28 cellular contexts compared by ENCODE assay signal in genomic region chr9:9625248-9625647, GRCh38.
A peak's percentile ranks its signal among the peaks of the same experiment; 100 is the strongest.
DNase-seq lines count a peak whose midpoint lies in the region; ATAC-seq, FAIRE-seq and TF ChIP-seq lines count a peak whose summit lies in the region.
"Had no signal": no experiment of that assay in that cellular context is flagged by ENCODE, and none has a peak within 500 bp of the region (broad histone marks: within the 10 kb centered on the region; RNA-seq: fewer than 3 reads in every experiment).

No MANE protein-coding gene starts in this region.

- TF ChIP-seq POLR2A in prostate gland (IDR thresholded peaks at IDR 0.05) = no peak

- TF ChIP-seq CTCF in OCI-LY3 (IDR thresholded peaks at IDR 0.05; ENCODE audit: low read depth, low read length) = no peak
- TF ChIP-seq CTCF in prostate gland (IDR thresholded peaks at IDR 0.05) = no peak

- no peak overlapping the region for H3K9ac ChIP-seq in OCI-LY3 (ENCODE audit: low read length)
- H3K9ac ChIP-seq: BLaER1 treated with 17β-estradiol and CSF1 and Interleukin-3, amounts not matched to agents 10 nM and 100 nM had no signal

- DNase-seq in prostate gland (ENCODE audit: low spot score) (no peak), putamen (ENCODE audit: low spot score) (no peak), small intestine (no peak), NCI-H187 (lab: John Stamatoyannopoulos, UW) (no peak)
- DNase-seq: AML-193; CD4-positive, alpha-beta T cell; H7; IMR-90; KG1; MG63; NCI-H1105 treated with DMSO at 0.1 percent for 48 hours; NCI-H2081; NCI-H2171 treated with DMSO at 0.1 percent for 48 hours; NCI-H345; NCI-H524; NCI-H748 treated with DMSO at 0.1 percent for 48 hours; NK-92 treated with Interleukin-12 subunit alpha and Interleukin-12 subunit beta, amount 100 ng/mL, for 24 hours; Right ventricle myocardium superior; RPMI8226; T-helper 2 cell had no signal

- intact Hi-C loops in prostate gland (cut with DNase I) = no loop called here

- no peaks in the 10 kb centered on the region for H4K20me1 ChIP-seq in OCI-LY3 (ENCODE audit: insufficient read depth, low read length)
- H4K20me1 ChIP-seq: BLaER1 treated with 17β-estradiol and CSF1 and Interleukin-3, amounts not matched to agents 10 nM and 100 nM had no signal

- 0 out of 2 replicates have a peak, but pooled peaks cover 4% of the 10 kb centered on the region for H3K27me3 ChIP-seq in OCI-LY3 (ENCODE audit: low read depth, low read length)
- H3K27me3 ChIP-seq in prostate gland (replicated peaks; ENCODE audit: insufficient read depth) = no peaks in the 10 kb centered on the region
- no peaks in the 10 kb centered on the region for H3K27me3 ChIP-seq in small intestine (ENCODE audit: control insufficient read depth in 2 of 2, insufficient read depth in 2 of 2, low read length in 2 of 2)
- H3K27me3 ChIP-seq: BLaER1 treated with 17β-estradiol and CSF1 and Interleukin-3, amounts not matched to agents 10 nM and 100 nM; MG63; SJSA1 had no signal

- peaks cover 15% of the 10 kb centered on the region for H3K4me1 ChIP-seq in OCI-LY3 (ENCODE audit: low read length)
- H3K4me1 ChIP-seq in prostate gland (replicated peaks) = no peaks in the 10 kb centered on the region
- H3K4me1 ChIP-seq in small intestine (ENCODE audit: control insufficient read depth in 2 of 2, insufficient read depth in 1 of 2, low read depth in 1 of 2, low read length in 1 of 2) = no peaks in the 10 kb centered on the region
- H3K4me1 ChIP-seq: A549, SJSA1 had no signal

- no peaks in the 10 kb centered on the region for H3K9me3 ChIP-seq in OCI-LY3 (ENCODE audit: insufficient read depth, low read length)
- no peaks in the 10 kb centered on the region for H3K9me3 ChIP-seq in prostate gland
- H3K9me3 ChIP-seq in small intestine (ENCODE audit: control insufficient read depth, low read depth) = no peaks in the 10 kb centered on the region
- H3K9me3 ChIP-seq: BLaER1 treated with 17β-estradiol and CSF1 and Interleukin-3, amounts not matched to agents 10 nM and 100 nM; MG63; SJSA1 had no signal

- H3K4me2 ChIP-seq in OCI-LY3 (ENCODE audit: low read length) = peak overlapping the region; percentile 23
- H3K4me2 ChIP-seq: A549; BLaER1 treated with 17β-estradiol and CSF1 and Interleukin-3, amounts not matched to agents 10 nM and 100 nM had no signal

- H2AFZ ChIP-seq in OCI-LY3 (ENCODE audit: low read depth, low read length) = no peak overlapping the region; the same call in 1 of the 2 replicates

- H3K27ac ChIP-seq in OCI-LY3 (ENCODE audit: low read length) (no peak overlapping the region), prostate gland (no peak overlapping the region), small intestine (ENCODE audit: low read depth in 1 of 2, low read length in 1 of 2) (no peak overlapping the region)
- H3K27ac ChIP-seq: A549; BLaER1 treated with 17β-estradiol and CSF1 and Interleukin-3, amounts not matched to agents 10 nM and 100 nM; SJSA1 had no signal

- no peaks in the 10 kb centered on the region for H3K79me2 ChIP-seq in OCI-LY3 (ENCODE audit: low read length)

- no peak for FAIRE-seq in small intestine (lab: Jason Lieb, UNC)
- FAIRE-seq: A549, D721Med had no signal

- H3K36me3 ChIP-seq in OCI-LY3 (replicated peaks; ENCODE audit: low read depth, low read length) (no peaks in the 10 kb centered on the region), prostate gland (no peaks in the 10 kb centered on the region), small intestine (ENCODE audit: control insufficient read depth in 2 of 2, insufficient read depth in 2 of 2, low read length in 2 of 2) (no peaks in the 10 kb centered on the region)
- H3K36me3 ChIP-seq: BLaER1 treated with 17β-estradiol and CSF1 and Interleukin-3, amounts not matched to agents 10 nM and 100 nM; MG63; SJSA1 had no signal

- no peak overlapping the region for H3K4me3 ChIP-seq in OCI-LY3 (ENCODE audit: low read length)
- no peak overlapping the region for H3K4me3 ChIP-seq in prostate gland
- no peak overlapping the region for H3K4me3 ChIP-seq in small intestine (ENCODE audit: low read depth in 1 of 2, low read length in 2 of 2)
- H3K4me3 ChIP-seq: A549; BLaER1 treated with 17β-estradiol and CSF1 and Interleukin-3, amounts not matched to agents 10 nM and 100 nM; MG63; SJSA1 had no signal

- WGBS in prostate gland = 98% methylated on average over 5 of the region's 5 CpGs
- 86 to 93% (median 91%) methylated on average over 5 of the region's 5 CpGs for whole genome bisulfite sequencing in small intestine, 3 donors

- ATAC-seq in GM18502 (IDR thresholded peaks at IDR 0.05; ENCODE audit: poor library complexity, unreplicated experiment) (peak; percentile 54), GM19035 (IDR thresholded peaks at IDR 0.05; ENCODE audit: unreplicated experiment) (peak; percentile 51), HG02798 (IDR thresholded peaks at IDR 0.05; ENCODE audit: poor library complexity, unreplicated experiment) (peak; percentile 35)
- ATAC-seq: A549 had no signal
